9 cellular contexts compared by ENCODE assay signal in genomic region chr9:19232117-19232829, GRCh38. TPM values are rescaled to one million over a fixed set of nuclear protein-coding genes. Genes with fewer than 3 reads are reported as not detected.
DNase-seq lines count a peak whose midpoint lies in the region; ATAC-seq, FAIRE-seq and TF ChIP-seq lines count a peak whose summit lies in the region.
"Had no signal": no experiment of that assay in that cellular context is flagged by ENCODE, and none has a peak within 500 bp of the region (broad histone marks: within the 10 kb centered on the region; RNA-seq: fewer than 3 reads in every experiment).

No MANE protein-coding gene starts in this region.

- H3K27ac ChIP-seq in IMR-90 (ENCODE audit: insufficient read depth, low read length) (no peak overlapping the region), mesodermal cell (ENCODE audit: low read depth, low read length, severe bottlenecking) (no peak overlapping the region)

- no peak overlapping the region for H3K56ac ChIP-seq in IMR-90 (ENCODE audit: extremely low read depth, insufficient read depth, low read length)

- peaks cover 2% of the 10 kb centered on the region; the same call in 1 of the 2 replicates for H3K36me3 ChIP-seq in IMR-90 (ENCODE audit: control insufficient read depth, insufficient read depth, low read length)
- no peaks in the 10 kb centered on the region for H3K36me3 ChIP-seq in bronchial epithelial cell (ENCODE audit: control insufficient read depth, insufficient read depth, low read length)
- H3K36me3 ChIP-seq in mesodermal cell (ENCODE audit: control insufficient read depth, insufficient read depth, low read length) = peaks cover 3% of the 10 kb centered on the region

- CTCF ChIA-PET in IMR-90 (lab: Yijun Ruan, JAX) = interaction anchor here (0.5 to 1.0 kb wide), 2 partner anchors 10 to 140 kb away, joined by 3 to 6 read pairs; no protein-coding TSS in a partner anchor

- H2BK20ac ChIP-seq in IMR-90 (ENCODE audit: low read depth, low read length) = no peak overlapping the region

- H2BK15ac ChIP-seq in IMR-90 (ENCODE audit: low read depth, low read length) = no peak overlapping the region

- no TSS peak for BruUV-seq in IMR-90 (replicated peaks; lab: Mats Ljungman, UMichigan)

- dilution Hi-C loops in IMR-90 (cut with HindIII; ENCODE audit: low sequenced_read_pairs, unreplicated experiment) = no loop called here

- H2BK5ac ChIP-seq in IMR-90 (ENCODE audit: low read depth, low read length, poor library complexity, severe bottlenecking) = peak overlapping the region; percentile 3

- peak overlapping the region; percentile 73 for H3K4me3 ChIP-seq in AG09309 (ENCODE audit: control insufficient read depth, low read depth, low read length)
- peak overlapping the region; percentile 97 for H3K4me3 ChIP-seq in IMR-90 (ENCODE audit: insufficient read depth, low read depth, low read length)
- peak overlapping the region; percentile 77 for H3K4me3 ChIP-seq in bronchial epithelial cell (ENCODE audit: low read depth, low read length)
- peak overlapping the region; percentile 89 for H3K4me3 ChIP-seq in mesodermal cell (ENCODE audit: extremely low read depth, insufficient read depth, low read length, poor library complexity, severe bottlenecking)

- H3K9me1 ChIP-seq in IMR-90 (ENCODE audit: insufficient read depth, low read length) = no peaks in the 10 kb centered on the region

- H4K5ac ChIP-seq in IMR-90 (ENCODE audit: low read depth, low read length) = no peak overlapping the region

- no peak for DNase-seq in AG09309 (ENCODE audit: low read depth)
- peak; percentile 2 for DNase-seq in IMR-90
- peak; percentile 36 for DNase-seq in bronchial epithelial cell (ENCODE audit: low read depth)
- no peak for DNase-seq in stimulated activated naive CD8-positive, alpha-beta T cell treated with anti-CD3 and anti-CD28 coated beads, Interleukin-15, Interleukin-2, amounts not matched to agents 100 U/mL and 50 U/mL, for 24 hours
- no peak for DNase-seq in SK-N-DZ (ENCODE audit: low spot score)
- DNase-seq: T-cell had no signal

- no peak for ATAC-seq in IMR-90 (ENCODE audit: low read depth)
- no peak for ATAC-seq in stimulated activated naive CD8-positive, alpha-beta T cell treated with anti-CD3 and anti-CD28 coated beads, Interleukin-15, Interleukin-2, amounts not matched to agents 100 U/mL and 50 U/mL, for 24 hours
- no peak for ATAC-seq in HG03469 (IDR thresholded peaks at IDR 0.05; ENCODE audit: unreplicated experiment)
- ATAC-seq in GM19324 (IDR thresholded peaks at IDR 0.05; ENCODE audit: low FRiP score, unreplicated experiment) = no peak
- ATAC-seq: T-cell had no signal

- no peak overlapping the region for H4K91ac ChIP-seq in IMR-90 (ENCODE audit: insufficient read depth, low read depth, low read length)

- in situ Hi-C loops in IMR-90 (cut with MboI; ENCODE audit: low sequenced_read_pairs) = no loop called here

- no peak overlapping the region for H3K14ac ChIP-seq in IMR-90 (replicated peaks; ENCODE audit: low read depth, low read length)

- H3K27me3 ChIP-seq in IMR-90 (ENCODE audit: control insufficient read depth, insufficient read depth, low read length) (no peaks in the 10 kb centered on the region), bronchial epithelial cell (ENCODE audit: control insufficient read depth, insufficient read depth, low read length) (no peaks in the 10 kb centered on the region)

- intact Hi-C loops in IMR-90 (cut with micrococcal nuclease) = no loop called here

- H3K9ac ChIP-seq in IMR-90 (ENCODE audit: low read depth, low read length) = peak overlapping the region; percentile 96; the same call in 1 of the 2 replicates

- H3K18ac ChIP-seq in IMR-90 (ENCODE audit: low read depth, low read length) = no peak overlapping the region

- peaks cover 24% of the 10 kb centered on the region; the same call in 1 of the 2 replicates for H4K20me1 ChIP-seq in IMR-90 (ENCODE audit: insufficient read depth, low read length)

- H2AFZ ChIP-seq in IMR-90 (replicated peaks; ENCODE audit: low read length, poor library complexity) = no peak overlapping the region

- H3K9me3 ChIP-seq in IMR-90 (ENCODE audit: control insufficient read depth, insufficient read depth, low read length) (no peaks in the 10 kb centered on the region), mesodermal cell (ENCODE audit: control insufficient read depth, low read length) (no peaks in the 10 kb centered on the region)

- H3K4me1 ChIP-seq in IMR-90 (ENCODE audit: control insufficient read depth, insufficient read depth, low read length) (peaks cover 3% of the 10 kb centered on the region), mesodermal cell (ENCODE audit: control insufficient read depth, insufficient read depth, low read length, poor library complexity, severe bottlenecking) (no peaks in the 10 kb centered on the region)

- no peak overlapping the region for H4K8ac ChIP-seq in IMR-90 (ENCODE audit: low read depth in 2 of 2, low read length in 2 of 2)

- no peak overlapping the region for H2AK5ac ChIP-seq in IMR-90 (ENCODE audit: low read depth, low read length)

- H2BK120ac ChIP-seq in IMR-90 (ENCODE audit: low read depth, low read length) = no peak overlapping the region

- TF ChIP-seq POLR2A in IMR-90 (IDR thresholded peaks at IDR 0.05; ENCODE audit: low read depth, low read length) = no peak

- WGBS in IMR-90 (ENCODE audit: extremely low coverage in 2 of 2, insufficient read length in 1 of 2), 2 experiments = 41 to 100% methylated on average over 1 to 2 of the region's 9 CpGs
- WGBS in mesodermal cell (ENCODE audit: insufficient coverage in 2 of 2), 2 experiments = 50 to 52% methylated on average over 5 to 6 of the region's 9 CpGs

- no peak for TF ChIP-seq RAD21 in IMR-90 (IDR thresholded peaks at IDR 0.05; ENCODE audit: low read length)

- no peak overlapping the region for H2AK9ac ChIP-seq in IMR-90 (replicated peaks; ENCODE audit: low read depth, low read length, poor library complexity)

- H3K79me1 ChIP-seq in IMR-90 (ENCODE audit: low read depth in 1 of 2, low read length in 2 of 2) = peaks cover 0 to 26% of the 10 kb centered on the region in 2 experiments; a peak in 3 of 4 replicates

- FAIRE-seq in bronchial epithelial cell (lab: Jason Lieb, UNC) = no peak

- TF ChIP-seq CTCF in AG09309 (IDR thresholded peaks at IDR 0.05; ENCODE audit: control insufficient read depth, insufficient read depth, low read depth, low read length, missing control alignments) (no peak), IMR-90 (conservative IDR thresholded peaks at IDR 0.05; ENCODE audit: low read depth, low read length) (no peak), bronchial epithelial cell (IDR thresholded peaks at IDR 0.05; ENCODE audit: insufficient read depth, low read length, severe bottlenecking) (no peak)

- POLR2A ChIA-PET in IMR-90 (lab: Charles Lee; ENCODE audit: unreplicated experiment) = interaction anchor here (0.6 kb wide), 1 partner anchor 1915 kb away, joined by 3 read pairs; no protein-coding TSS in a partner anchor

- H3K4ac ChIP-seq in IMR-90 (ENCODE audit: low read depth, low read length) = no peak overlapping the region

- H3K4me2 ChIP-seq in IMR-90 (ENCODE audit: low read depth, low read length) = peak overlapping the region; percentile 88

- peak overlapping the region; percentile 21 for H3K23ac ChIP-seq in IMR-90 (ENCODE audit: low read depth, low read length)

TF ChIP-seq in IMR-90, 13 proteins besides CTCF, POLR2A, EP300 and RAD21:
- no peak for TF ChIP-seq RFX5 (IDR thresholded peaks at IDR 0.05; ENCODE audit: low read depth, low read length)
- TF ChIP-seq SMC3 (IDR thresholded peaks at IDR 0.05; ENCODE audit: low read depth, low read length) = no peak
- TF ChIP-seq FOS (IDR thresholded peaks at IDR 0.05; ENCODE audit: low read depth, low read length) = no peak
- no peak for TF ChIP-seq MAZ (IDR thresholded peaks at IDR 0.05; ENCODE audit: borderline replicate concordance, low read depth, low read length)
- no peak for TF ChIP-seq USF2 (IDR thresholded peaks at IDR 0.05; ENCODE audit: low read depth, low read length)
- no peak for TF ChIP-seq CHD1 (IDR thresholded peaks at IDR 0.05; ENCODE audit: low read depth, low read length)
- TF ChIP-seq MAFK (IDR thresholded peaks at IDR 0.05; ENCODE audit: low read depth, low read length) = no peak
- TF ChIP-seq CEBPB (IDR thresholded peaks at IDR 0.05; ENCODE audit: low read depth, low read length) = no peak
- TF ChIP-seq BHLHE40 (IDR thresholded peaks at IDR 0.05; ENCODE audit: low read depth, low read length) = no peak
- TF ChIP-seq ELK1 (IDR thresholded peaks at IDR 0.05; ENCODE audit: borderline replicate concordance, low read depth, low read length) = no peak
- TF ChIP-seq MXI1 (IDR thresholded peaks at IDR 0.05; ENCODE audit: borderline replicate concordance, low read depth, low read length) = no peak
- TF ChIP-seq NFE2L2 (IDR thresholded peaks at IDR 0.05; ENCODE audit: low read depth, low read length) = no peak
- TF ChIP-seq RCOR1 (IDR thresholded peaks at IDR 0.05; ENCODE audit: insufficient replicate concordance, low read length) = no peak

RNA-seq across cellular contexts. Expression of gene DENND4C, which starts 1.8 kb away (rescaled TPM):
- total RNA-seq in IMR-90 (2012; rRNA removed) (32.6 and 48.0 TPM in 2 replicates), bronchial epithelial cell (37.9 and 63.0 TPM in 2 replicates)
- polyA plus RNA-seq in IMR-90 (2012; rRNA removed) = 7.3 and 9.0 TPM in 2 replicates
- polyA plus RNA-seq in IMR-90 (2012; cell fraction: cytosol; rRNA removed) = 2.0 and 2.1 TPM in 2 replicates
- polyA plus RNA-seq in IMR-90 (2012; cell fraction: nucleus; rRNA removed; ENCODE audit: low replicate concordance) = 2.8 and 14.5 TPM in 2 replicates
- 35.8 TPM for polyA plus RNA-seq in mesodermal cell (2013, experiment 1 of 2)
- polyA plus RNA-seq in mesodermal cell (2013, experiment 2 of 2) = 42.1 TPM
- 15.4 and 19.6 TPM in 2 replicates for polyA plus RNA-seq in SK-N-DZ (2014; cell fraction: cytosol; rRNA removed)
- polyA plus RNA-seq in SK-N-DZ (2014; cell fraction: nucleus; rRNA removed) = 16.6 and 24.5 TPM in 2 replicates

Comparison
In these comparisons a context has a peak if more than half of its experiments do, and no peak if none do; other contexts are left out.
1. DNase-seq: peak in IMR-90 (single experiment) and bronchial epithelial cell (single experiment); none in AG09309 (single experiment), stimulated activated naive CD8-positive, alpha-beta T cell treated with anti-CD3 and anti-CD28 coated beads, Interleukin-15, Interleukin-2, amounts not matched to agents 100 U/mL and 50 U/mL, for 24 hours (single experiment) and SK-N-DZ (single experiment).
2. Peak in every context shown above with its lines, with median percentiles within 50 percentile points of each other: H3K4me3 ChIP-seq.